Comparison of ENCODE assay signal across 35 cellular contexts in the genomic region with DNA sequence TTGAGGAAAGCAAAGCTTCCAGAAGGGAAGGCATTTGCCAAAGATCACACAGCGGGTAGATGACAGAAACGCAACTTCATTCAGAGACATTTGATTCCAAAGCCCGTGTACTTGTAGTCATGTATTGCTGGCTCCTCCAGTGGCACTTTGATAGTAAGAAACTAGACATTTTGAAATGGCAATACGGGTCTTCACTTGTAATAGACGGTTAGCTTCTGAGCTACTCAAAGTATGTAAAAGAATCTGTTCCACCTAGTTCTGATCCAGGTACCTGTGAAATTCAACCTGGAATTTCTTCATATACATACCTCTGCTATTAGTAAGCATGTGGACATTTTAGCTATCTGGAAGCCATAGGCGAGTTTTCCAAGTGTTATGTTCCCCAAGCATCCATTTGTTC.
"Had no signal": no experiment of that assay in that cellular context is flagged by ENCODE, and none has a peak within 500 bp of the region (broad histone marks: within the 10 kb centered on the region; RNA-seq: fewer than 3 reads in every experiment).

No MANE protein-coding gene starts in this region.

- ATAC-seq: activated CD4-positive, CD25-positive, alpha-beta regulatory T cell treated with anti-CD3 and anti-CD28 coated beads, Interleukin-2, amount 50 U/mL, for 24 hours; activated naive CD8-positive, alpha-beta T cell treated with anti-CD3 and anti-CD28 coated beads, Interleukin-2, amount 50 U/mL, for 24 hours; body of pancreas; foreskin keratinocyte; gastroesophageal sphincter; T-helper 17 cell had no signal

- H3K4me3 Mint-ChIP-seq: activated B cell treated with CpG ODN at 0.5 μM for 24 hours; activated CD4-positive, alpha-beta memory T cell treated with anti-CD3 and anti-CD28 coated beads, Interleukin-2, amount 10 ng/mL, durations not matched to agents 7 days and 5 days; activated naive CD4-positive, alpha-beta T cell treated with anti-CD3 and anti-CD28 coated beads for 36 hours; activated naive CD4-positive, alpha-beta T cell treated with anti-CD3 and anti-CD28 coated beads, Interleukin-2, amount 50 U/mL, for 24 hours; activated naive CD8-positive, alpha-beta T cell treated with anti-CD3 and anti-CD28 coated beads for 36 hours; activated naive CD8-positive, alpha-beta T cell treated with anti-CD3 and anti-CD28 coated beads, Interleukin-2, amount 50 U/mL, for 24 hours; activated T-helper 1 cell treated with anti-CD3 and anti-CD28 coated beads, Interleukin-12 subunit alpha, Interleukin-12 subunit beta, Interleukin-2, Interleukin-4 antibody, amounts not matched to agents 30 ng/mL and 10 ng/mL and 1 ng/mL, durations not matched to agents 14 hours and 24 hours and 36 hours; central memory CD8-positive, alpha-beta T cell; dendritic cell treated with granulocyte-macrophage colony-stimulating factor and Interleukin-4, amounts not matched to agents 40 ng/mL and 50 ng/mL, for 4 days; endodermal cell; T-helper 17 cell; T-helper 2 cell treated with Interferon-gamma antibody and Interleukin-4, amounts not matched to agents 5 μg/mL and 100 μg/mL, for 36 hours had no signal

- H3K4me1 Mint-ChIP-seq: activated B cell treated with CpG ODN at 0.5 μM for 24 hours; activated naive CD4-positive, alpha-beta T cell treated with anti-CD3 and anti-CD28 coated beads, Interleukin-2, amount 50 U/mL, for 24 hours; activated naive CD8-positive, alpha-beta T cell treated with anti-CD3 and anti-CD28 coated beads, Interleukin-2, amount 50 U/mL, for 24 hours; central memory CD8-positive, alpha-beta T cell had no signal

- H3K9me3 Mint-ChIP-seq: activated B cell treated with CpG ODN at 0.5 μM for 24 hours; activated CD4-positive, alpha-beta memory T cell treated with anti-CD3 and anti-CD28 coated beads, Interleukin-2, amount 10 ng/mL, durations not matched to agents 7 days and 5 days; activated naive CD4-positive, alpha-beta T cell treated with anti-CD3 and anti-CD28 coated beads for 36 hours; activated naive CD4-positive, alpha-beta T cell treated with anti-CD3 and anti-CD28 coated beads, Interleukin-2, amount 50 U/mL, for 24 hours; activated naive CD8-positive, alpha-beta T cell treated with anti-CD3 and anti-CD28 coated beads for 36 hours; activated naive CD8-positive, alpha-beta T cell treated with anti-CD3 and anti-CD28 coated beads, Interleukin-2, amount 50 U/mL, for 24 hours; activated T-helper 1 cell treated with anti-CD3 and anti-CD28 coated beads, Interleukin-12 subunit alpha, Interleukin-12 subunit beta, Interleukin-2, Interleukin-4 antibody, amounts not matched to agents 30 ng/mL and 10 ng/mL and 1 ng/mL, durations not matched to agents 14 hours and 24 hours and 36 hours; activated T-helper 2 cell treated with anti-CD3 and anti-CD28 coated beads, Interferon-gamma antibody, Interleukin-2, Interleukin-4, amounts not matched to agents 10 μg/mL and 5 μg/mL and 100 μg/mL, durations not matched to agents 14 hours and 24 hours and 36 hours; central memory CD8-positive, alpha-beta T cell; dendritic cell treated with granulocyte-macrophage colony-stimulating factor and Interleukin-4, amounts not matched to agents 40 ng/mL and 50 ng/mL, for 4 days; endodermal cell; T-helper 2 cell treated with Interferon-gamma antibody and Interleukin-4, amounts not matched to agents 5 μg/mL and 100 μg/mL, for 36 hours had no signal

- H3K27ac Mint-ChIP-seq: activated B cell treated with CpG ODN at 0.5 μM for 24 hours; activated CD4-positive, alpha-beta memory T cell treated with anti-CD3 and anti-CD28 coated beads, Interleukin-2, amount 10 ng/mL, durations not matched to agents 7 days and 5 days; activated naive CD4-positive, alpha-beta T cell treated with anti-CD3 and anti-CD28 coated beads for 36 hours; activated naive CD4-positive, alpha-beta T cell treated with anti-CD3 and anti-CD28 coated beads, Interleukin-2, amount 50 U/mL, for 24 hours; activated naive CD8-positive, alpha-beta T cell treated with anti-CD3 and anti-CD28 coated beads for 36 hours; activated naive CD8-positive, alpha-beta T cell treated with anti-CD3 and anti-CD28 coated beads, Interleukin-2, amount 50 U/mL, for 24 hours; activated T-helper 1 cell treated with anti-CD3 and anti-CD28 coated beads, Interleukin-12 subunit alpha, Interleukin-12 subunit beta, Interleukin-2, Interleukin-4 antibody, amounts not matched to agents 30 ng/mL and 10 ng/mL and 1 ng/mL, durations not matched to agents 14 hours and 24 hours and 36 hours; activated T-helper 2 cell treated with anti-CD3 and anti-CD28 coated beads, Interferon-gamma antibody, Interleukin-2, Interleukin-4, amounts not matched to agents 10 μg/mL and 5 μg/mL and 100 μg/mL, durations not matched to agents 14 hours and 24 hours and 36 hours; dendritic cell treated with granulocyte-macrophage colony-stimulating factor and Interleukin-4, amounts not matched to agents 40 ng/mL and 50 ng/mL, for 4 days; endodermal cell; T-helper 2 cell treated with Interferon-gamma antibody and Interleukin-4, amounts not matched to agents 5 μg/mL and 100 μg/mL, for 36 hours had no signal

- H3K27me3 ChIP-seq: adrenal gland, body of pancreas, cardiac muscle cell, dorsolateral prefrontal cortex, esophagus muscularis mucosa, gastroesophageal sphincter had no signal

- H3K36me3 Mint-ChIP-seq: activated naive CD8-positive, alpha-beta T cell treated with anti-CD3 and anti-CD28 coated beads for 36 hours had no signal

- H3K9me3 ChIP-seq: adrenal gland, body of pancreas, esophagus muscularis mucosa, gastroesophageal sphincter had no signal

- H3K27me3 Mint-ChIP-seq: activated B cell treated with CpG ODN at 0.5 μM for 24 hours; activated CD4-positive, alpha-beta memory T cell treated with anti-CD3 and anti-CD28 coated beads, Interleukin-2, amount 10 ng/mL, durations not matched to agents 7 days and 5 days; activated naive CD4-positive, alpha-beta T cell treated with anti-CD3 and anti-CD28 coated beads, Interleukin-2, amount 50 U/mL, for 24 hours; activated naive CD8-positive, alpha-beta T cell treated with anti-CD3 and anti-CD28 coated beads for 36 hours; activated naive CD8-positive, alpha-beta T cell treated with anti-CD3 and anti-CD28 coated beads, Interleukin-2, amount 50 U/mL, for 24 hours; central memory CD8-positive, alpha-beta T cell; dendritic cell treated with granulocyte-macrophage colony-stimulating factor and Interleukin-4, amounts not matched to agents 40 ng/mL and 50 ng/mL, for 4 days had no signal

- H3K27ac ChIP-seq: adrenal gland, dorsolateral prefrontal cortex, foreskin keratinocyte, WERI-Rb-1 had no signal

- DNase-seq: activated B cell treated with CpG ODN at 0.5 μM for 24 hours; activated CD4-positive, alpha-beta memory T cell treated with anti-CD3 and anti-CD28 coated beads, Interleukin-2, amount 10 ng/mL, durations not matched to agents 7 days and 5 days; activated CD4-positive, alpha-beta T cell treated with anti-CD3 and anti-CD28 coated beads for 48 hours; activated CD4-positive, alpha-beta T cell treated with anti-CD3 and anti-CD28 coated beads, Interleukin-2, amount 50 U/mL, for 4 hours; activated CD8-positive, alpha-beta memory T cell treated with anti-CD3 and anti-CD28 coated beads for 24 hours; activated CD8-positive, alpha-beta memory T cell treated with anti-CD3 and anti-CD28 coated beads, Interleukin-2, amount 50 U/mL, for 4 hours; activated effector memory CD4-positive, alpha-beta T cell treated with anti-CD3 and anti-CD28 coated beads, Interleukin-2, amount 50 U/mL, for 16 hours; activated naive CD4-positive, alpha-beta T cell treated with anti-CD3 and anti-CD28 coated beads for 36 hours; activated naive CD8-positive, alpha-beta T cell treated with anti-CD3 and anti-CD28 coated beads for 36 hours; activated naive CD8-positive, alpha-beta T cell treated with anti-CD3 and anti-CD28 coated beads, Interleukin-2, amount 50 U/mL, for 24 hours; activated T-cell treated with anti-CD3 and anti-CD28 coated beads, Interleukin-2, amount 50 U/mL, for 1 hour; activated T-cell treated with anti-CD3 and anti-CD28 coated beads, Interleukin-2, amount 50 U/mL, for 48 hours; adrenal gland; amygdala; aorta; body of pancreas; dorsolateral prefrontal cortex; effector memory CD4-positive, alpha-beta T cell; endodermal cell; foreskin keratinocyte; T-helper 1 cell; T-helper 17 cell; T1000; WERI-Rb-1 had no signal

- H3K4me3 ChIP-seq: adrenal gland, body of pancreas, cardiac muscle cell, coronary artery, dorsolateral prefrontal cortex, esophagus muscularis mucosa, gastroesophageal sphincter had no signal

- H3K36me3 ChIP-seq: adrenal gland, esophagus muscularis mucosa, gastroesophageal sphincter, WERI-Rb-1 had no signal
